In the genomic region with DNA sequence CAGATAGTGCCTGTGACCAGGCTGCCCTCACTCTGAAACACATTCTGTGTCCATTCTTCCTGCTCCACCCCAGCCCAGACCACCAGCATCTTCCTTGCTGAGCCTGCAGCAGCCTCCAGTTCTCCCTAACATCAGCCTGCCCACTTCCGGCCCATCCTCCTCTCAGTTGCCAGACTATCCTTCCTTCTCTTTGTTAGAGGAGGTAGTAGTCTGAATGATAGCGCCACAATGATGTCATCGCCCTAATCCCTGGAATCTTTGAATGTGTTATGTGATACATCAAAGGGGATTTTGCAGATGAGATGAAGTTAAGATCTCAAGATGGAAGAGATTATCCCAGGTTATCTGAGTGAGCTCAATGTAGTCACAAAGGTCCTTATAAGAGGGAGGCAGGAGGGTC, we compare ENCODE assay signal across 1 cellular context.
TF ChIP-seq lines count a peak whose summit lies in the region.

No MANE protein-coding gene starts in this region.

TF ChIP-seq in HEK293, 187 proteins besides CTCF, POLR2A, EP300 and RAD21 (continued from another document):
- TF ChIP-seq, protein P1, sequence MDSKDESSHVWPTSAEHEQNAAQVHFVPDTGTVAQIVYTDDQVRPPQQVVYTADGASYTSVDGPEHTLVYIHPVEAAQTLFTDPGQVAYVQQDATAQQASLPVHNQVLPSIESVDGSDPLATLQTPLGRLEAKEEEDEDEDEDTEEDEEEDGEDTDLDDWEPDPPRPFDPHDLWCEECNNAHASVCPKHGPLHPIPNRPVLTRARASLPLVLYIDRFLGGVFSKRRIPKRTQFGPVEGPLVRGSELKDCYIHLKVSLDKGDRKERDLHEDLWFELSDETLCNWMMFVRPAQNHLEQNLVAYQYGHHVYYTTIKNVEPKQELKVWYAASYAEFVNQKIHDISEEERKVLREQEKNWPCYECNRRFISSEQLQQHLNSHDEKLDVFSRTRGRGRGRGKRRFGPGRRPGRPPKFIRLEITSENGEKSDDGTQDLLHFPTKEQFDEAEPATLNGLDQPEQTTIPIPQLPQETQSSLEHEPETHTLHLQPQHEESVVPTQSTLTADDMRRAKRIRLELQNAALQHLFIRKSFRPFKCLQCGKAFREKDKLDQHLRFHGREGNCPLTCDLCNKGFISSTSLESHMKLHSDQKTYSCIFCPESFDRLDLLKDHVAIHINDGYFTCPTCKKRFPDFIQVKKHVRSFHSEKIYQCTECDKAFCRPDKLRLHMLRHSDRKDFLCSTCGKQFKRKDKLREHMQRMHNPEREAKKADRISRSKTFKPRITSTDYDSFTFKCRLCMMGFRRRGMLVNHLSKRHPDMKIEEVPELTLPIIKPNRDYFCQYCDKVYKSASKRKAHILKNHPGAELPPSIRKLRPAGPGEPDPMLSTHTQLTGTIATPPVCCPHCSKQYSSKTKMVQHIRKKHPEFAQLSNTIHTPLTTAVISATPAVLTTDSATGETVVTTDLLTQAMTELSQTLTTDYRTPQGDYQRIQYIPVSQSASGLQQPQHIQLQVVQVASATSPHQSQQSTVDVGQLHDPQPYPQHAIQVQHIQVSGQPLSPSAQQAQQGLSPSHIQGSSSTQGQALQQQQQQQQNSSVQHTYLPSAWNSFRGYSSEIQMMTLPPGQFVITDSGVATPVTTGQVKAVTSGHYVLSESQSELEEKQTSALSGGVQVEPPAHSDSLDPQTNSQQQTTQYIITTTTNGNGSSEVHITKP (tag by site-specific recombination; IDR thresholded peaks at IDR 0.05): peak; percentile 36; the same call in 1 of the 2 replicates
- TF ChIP-seq ZNF335 (tag by site-specific recombination; conservative IDR thresholded peaks at IDR 0.05): peak; percentile 31
- peak; percentile 81; the same call in 1 of the 2 replicates for TF ChIP-seq MZF1 (tag by site-specific recombination; IDR thresholded peaks at IDR 0.05; ENCODE audit: borderline replicate concordance)
- TF ChIP-seq ZFP41 (tag by site-specific recombination; IDR thresholded peaks at IDR 0.05; ENCODE audit: borderline replicate concordance): no peak
- TF ChIP-seq ZFP37 (tag by site-specific recombination; IDR thresholded peaks at IDR 0.05): no peak
- TF ChIP-seq ZNF629 (tag by site-specific recombination; IDR thresholded peaks at IDR 0.05): peak; percentile 81
- TF ChIP-seq ZNF214 (tag by site-specific recombination; IDR thresholded peaks at IDR 0.05; ENCODE audit: borderline replicate concordance): no peak
- TF ChIP-seq ZNF266 (tag by site-specific recombination; IDR thresholded peaks at IDR 0.05; ENCODE audit: low read depth): no peak
- TF ChIP-seq SCRT1 (tag by site-specific recombination; IDR thresholded peaks at IDR 0.05; ENCODE audit: borderline replicate concordance): no peak
- TF ChIP-seq ZNF830 (tag by site-specific recombination; IDR thresholded peaks at IDR 0.05; ENCODE audit: low read depth): no peak
- TF ChIP-seq ZNF423 (tag by site-specific recombination; IDR thresholded peaks at IDR 0.05): no peak
- TF ChIP-seq SP7 (tag by site-specific recombination; IDR thresholded peaks at IDR 0.05): peak; percentile 48; the same call in 1 of the 2 replicates
- no peak for TF ChIP-seq ZNF221 (tag by site-specific recombination; IDR thresholded peaks at IDR 0.05; ENCODE audit: borderline replicate concordance)
- TF ChIP-seq, protein P2, sequence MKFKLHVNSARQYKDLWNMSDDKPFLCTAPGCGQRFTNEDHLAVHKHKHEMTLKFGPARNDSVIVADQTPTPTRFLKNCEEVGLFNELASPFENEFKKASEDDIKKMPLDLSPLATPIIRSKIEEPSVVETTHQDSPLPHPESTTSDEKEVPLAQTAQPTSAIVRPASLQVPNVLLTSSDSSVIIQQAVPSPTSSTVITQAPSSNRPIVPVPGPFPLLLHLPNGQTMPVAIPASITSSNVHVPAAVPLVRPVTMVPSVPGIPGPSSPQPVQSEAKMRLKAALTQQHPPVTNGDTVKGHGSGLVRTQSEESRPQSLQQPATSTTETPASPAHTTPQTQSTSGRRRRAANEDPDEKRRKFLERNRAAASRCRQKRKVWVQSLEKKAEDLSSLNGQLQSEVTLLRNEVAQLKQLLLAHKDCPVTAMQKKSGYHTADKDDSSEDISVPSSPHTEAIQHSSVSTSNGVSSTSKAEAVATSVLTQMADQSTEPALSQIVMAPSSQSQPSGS (tag by site-specific recombination; IDR thresholded peaks at IDR 0.05; ENCODE audit: low read depth): peak; percentile 89
- TF ChIP-seq ZXDB (tag by site-specific recombination; IDR thresholded peaks at IDR 0.05): 0 out of 2 replicates have a peak, but pooled peaks have one; percentile 38
- peak; percentile 58; the same call in 1 of the 2 replicates for TF ChIP-seq ZNF600 (tag by site-specific recombination; IDR thresholded peaks at IDR 0.05)
- TF ChIP-seq OSR2 (tag by site-specific recombination; IDR thresholded peaks at IDR 0.05): no peak
- no peak for TF ChIP-seq ZNF433 (tag by site-specific recombination; IDR thresholded peaks at IDR 0.05; ENCODE audit: low read depth)
- TF ChIP-seq, protein P3, sequence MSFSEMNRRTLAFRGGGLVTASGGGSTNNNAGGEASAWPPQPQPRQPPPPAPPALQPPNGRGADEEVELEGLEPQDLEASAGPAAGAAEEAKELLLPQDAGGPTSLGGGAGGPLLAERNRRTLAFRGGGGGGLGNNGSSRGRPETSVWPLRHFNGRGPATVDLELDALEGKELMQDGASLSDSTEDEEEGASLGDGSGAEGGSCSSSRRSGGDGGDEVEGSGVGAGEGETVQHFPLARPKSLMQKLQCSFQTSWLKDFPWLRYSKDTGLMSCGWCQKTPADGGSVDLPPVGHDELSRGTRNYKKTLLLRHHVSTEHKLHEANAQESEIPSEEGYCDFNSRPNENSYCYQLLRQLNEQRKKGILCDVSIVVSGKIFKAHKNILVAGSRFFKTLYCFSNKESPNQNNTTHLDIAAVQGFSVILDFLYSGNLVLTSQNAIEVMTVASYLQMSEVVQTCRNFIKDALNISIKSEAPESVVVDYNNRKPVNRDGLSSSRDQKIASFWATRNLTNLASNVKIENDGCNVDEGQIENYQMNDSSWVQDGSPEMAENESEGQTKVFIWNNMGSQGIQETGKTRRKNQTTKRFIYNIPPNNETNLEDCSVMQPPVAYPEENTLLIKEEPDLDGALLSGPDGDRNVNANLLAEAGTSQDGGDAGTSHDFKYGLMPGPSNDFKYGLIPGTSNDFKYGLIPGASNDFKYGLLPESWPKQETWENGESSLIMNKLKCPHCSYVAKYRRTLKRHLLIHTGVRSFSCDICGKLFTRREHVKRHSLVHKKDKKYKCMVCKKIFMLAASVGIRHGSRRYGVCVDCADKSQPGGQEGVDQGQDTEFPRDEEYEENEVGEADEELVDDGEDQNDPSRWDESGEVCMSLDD (tag by site-specific recombination; IDR thresholded peaks at IDR 0.05): no peak
